ENCODE assay signal across 2 cellular contexts in genomic region chr9:72431036-72431435, GRCh38.
TF ChIP-seq lines count a peak whose summit lies in the region.

No MANE protein-coding gene starts in this region.

TF ChIP-seq in A549, 52 proteins besides CTCF, POLR2A, EP300 and RAD21 (continued from another document):
- TF ChIP-seq EHMT2 (IDR thresholded peaks at IDR 0.05; ENCODE audit: low read depth) (no peak), REST (IDR thresholded peaks at IDR 0.05) (no peak), HEYL (CRISPR knock-in tag; IDR thresholded peaks at IDR 0.05) (no peak), MAFK (IDR thresholded peaks at IDR 0.05; ENCODE audit: partially characterized antibody) (no peak), PHF8 (IDR thresholded peaks at IDR 0.05; ENCODE audit: borderline replicate concordance, low read depth) (no peak)
- TF ChIP-seq, protein P1, sequence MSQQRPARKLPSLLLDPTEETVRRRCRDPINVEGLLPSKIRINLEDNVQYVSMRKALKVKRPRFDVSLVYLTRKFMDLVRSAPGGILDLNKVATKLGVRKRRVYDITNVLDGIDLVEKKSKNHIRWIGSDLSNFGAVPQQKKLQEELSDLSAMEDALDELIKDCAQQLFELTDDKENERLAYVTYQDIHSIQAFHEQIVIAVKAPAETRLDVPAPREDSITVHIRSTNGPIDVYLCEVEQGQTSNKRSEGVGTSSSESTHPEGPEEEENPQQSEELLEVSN (IDR thresholded peaks at IDR 0.05; ENCODE audit: borderline replicate concordance, low read depth): no peak

TF ChIP-seq in IMR-90, 13 proteins besides CTCF, POLR2A, EP300 and RAD21 (continued from another document):
- TF ChIP-seq NFE2L2 (IDR thresholded peaks at IDR 0.05; ENCODE audit: low read depth, low read length) (no peak), MXI1 (IDR thresholded peaks at IDR 0.05; ENCODE audit: borderline replicate concordance, low read depth, low read length) (no peak), CEBPB (IDR thresholded peaks at IDR 0.05; ENCODE audit: low read depth, low read length) (no peak), MAFK (IDR thresholded peaks at IDR 0.05; ENCODE audit: low read depth, low read length) (no peak), FOS (IDR thresholded peaks at IDR 0.05; ENCODE audit: low read depth, low read length) (no peak), CHD1 (IDR thresholded peaks at IDR 0.05; ENCODE audit: low read depth, low read length) (no peak), BHLHE40 (IDR thresholded peaks at IDR 0.05; ENCODE audit: low read depth, low read length) (no peak), RFX5 (IDR thresholded peaks at IDR 0.05; ENCODE audit: low read depth, low read length) (no peak)
- TF ChIP-seq, protein P2, sequence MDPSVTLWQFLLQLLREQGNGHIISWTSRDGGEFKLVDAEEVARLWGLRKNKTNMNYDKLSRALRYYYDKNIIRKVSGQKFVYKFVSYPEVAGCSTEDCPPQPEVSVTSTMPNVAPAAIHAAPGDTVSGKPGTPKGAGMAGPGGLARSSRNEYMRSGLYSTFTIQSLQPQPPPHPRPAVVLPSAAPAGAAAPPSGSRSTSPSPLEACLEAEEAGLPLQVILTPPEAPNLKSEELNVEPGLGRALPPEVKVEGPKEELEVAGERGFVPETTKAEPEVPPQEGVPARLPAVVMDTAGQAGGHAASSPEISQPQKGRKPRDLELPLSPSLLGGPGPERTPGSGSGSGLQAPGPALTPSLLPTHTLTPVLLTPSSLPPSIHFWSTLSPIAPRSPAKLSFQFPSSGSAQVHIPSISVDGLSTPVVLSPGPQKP (IDR thresholded peaks at IDR 0.05; ENCODE audit: borderline replicate concordance, low read depth, low read length): no peak
- TF ChIP-seq, protein P3, sequence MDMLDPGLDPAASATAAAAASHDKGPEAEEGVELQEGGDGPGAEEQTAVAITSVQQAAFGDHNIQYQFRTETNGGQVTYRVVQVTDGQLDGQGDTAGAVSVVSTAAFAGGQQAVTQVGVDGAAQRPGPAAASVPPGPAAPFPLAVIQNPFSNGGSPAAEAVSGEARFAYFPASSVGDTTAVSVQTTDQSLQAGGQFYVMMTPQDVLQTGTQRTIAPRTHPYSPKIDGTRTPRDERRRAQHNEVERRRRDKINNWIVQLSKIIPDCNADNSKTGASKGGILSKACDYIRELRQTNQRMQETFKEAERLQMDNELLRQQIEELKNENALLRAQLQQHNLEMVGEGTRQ (IDR thresholded peaks at IDR 0.05; ENCODE audit: low read depth, low read length): no peak
TF ChIP-seq in IMR-90: peak in this region for 0.
